In the genomic region with DNA sequence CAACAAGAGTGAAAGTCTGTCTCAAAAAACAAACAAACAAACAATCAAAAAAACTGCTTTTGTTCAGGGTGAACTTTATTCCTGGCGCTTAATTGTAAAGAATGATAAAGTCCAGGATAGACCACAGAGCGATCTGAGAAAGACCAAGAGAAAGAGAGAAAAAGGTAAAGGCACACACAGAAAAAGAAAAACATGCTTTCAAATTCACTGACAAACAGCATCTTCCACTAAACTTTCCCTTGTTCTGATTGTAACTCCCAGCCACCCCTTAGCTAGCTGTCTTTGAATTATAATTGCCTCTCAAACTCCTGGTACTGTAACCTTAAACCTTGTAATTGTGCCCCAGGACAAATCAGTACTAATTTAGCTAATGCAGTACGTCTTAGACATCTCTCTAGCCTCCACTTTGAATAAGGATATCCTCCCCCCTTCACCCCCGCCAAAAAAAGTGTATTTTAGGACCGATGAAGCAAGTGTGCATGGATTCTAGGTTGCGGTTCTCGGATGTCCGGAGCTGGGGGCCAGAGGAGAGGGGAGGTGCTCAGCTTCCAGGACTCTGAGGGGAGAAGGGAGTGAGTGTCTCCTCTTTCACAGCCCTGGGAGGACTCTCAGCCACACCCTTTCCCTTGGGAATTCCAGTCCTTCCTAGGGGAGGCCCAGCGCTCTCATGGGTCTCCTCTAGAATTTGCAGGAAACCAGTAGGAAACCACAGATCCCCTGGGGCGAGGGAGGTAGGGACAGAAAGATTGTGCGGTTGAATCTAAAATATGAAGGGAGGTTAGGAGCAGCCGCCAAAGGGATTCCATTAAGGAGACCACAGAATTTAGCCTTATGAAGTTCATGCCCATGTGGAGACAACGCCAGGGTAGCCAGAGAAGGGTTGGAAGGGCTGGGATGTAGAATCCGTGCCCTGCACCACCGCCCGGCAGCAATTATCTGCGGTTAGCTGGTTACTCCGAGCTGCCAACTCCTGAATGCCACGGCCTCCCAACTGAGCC, we compare ENCODE assay signal across 1 cellular context.
TF ChIP-seq lines count a peak whose summit lies in the region.

No MANE protein-coding gene starts in this region.

TF ChIP-seq in GM23338, 12 proteins besides CTCF, POLR2A, EP300 and RAD21 (continued from another document):
- TF ChIP-seq, protein P1, sequence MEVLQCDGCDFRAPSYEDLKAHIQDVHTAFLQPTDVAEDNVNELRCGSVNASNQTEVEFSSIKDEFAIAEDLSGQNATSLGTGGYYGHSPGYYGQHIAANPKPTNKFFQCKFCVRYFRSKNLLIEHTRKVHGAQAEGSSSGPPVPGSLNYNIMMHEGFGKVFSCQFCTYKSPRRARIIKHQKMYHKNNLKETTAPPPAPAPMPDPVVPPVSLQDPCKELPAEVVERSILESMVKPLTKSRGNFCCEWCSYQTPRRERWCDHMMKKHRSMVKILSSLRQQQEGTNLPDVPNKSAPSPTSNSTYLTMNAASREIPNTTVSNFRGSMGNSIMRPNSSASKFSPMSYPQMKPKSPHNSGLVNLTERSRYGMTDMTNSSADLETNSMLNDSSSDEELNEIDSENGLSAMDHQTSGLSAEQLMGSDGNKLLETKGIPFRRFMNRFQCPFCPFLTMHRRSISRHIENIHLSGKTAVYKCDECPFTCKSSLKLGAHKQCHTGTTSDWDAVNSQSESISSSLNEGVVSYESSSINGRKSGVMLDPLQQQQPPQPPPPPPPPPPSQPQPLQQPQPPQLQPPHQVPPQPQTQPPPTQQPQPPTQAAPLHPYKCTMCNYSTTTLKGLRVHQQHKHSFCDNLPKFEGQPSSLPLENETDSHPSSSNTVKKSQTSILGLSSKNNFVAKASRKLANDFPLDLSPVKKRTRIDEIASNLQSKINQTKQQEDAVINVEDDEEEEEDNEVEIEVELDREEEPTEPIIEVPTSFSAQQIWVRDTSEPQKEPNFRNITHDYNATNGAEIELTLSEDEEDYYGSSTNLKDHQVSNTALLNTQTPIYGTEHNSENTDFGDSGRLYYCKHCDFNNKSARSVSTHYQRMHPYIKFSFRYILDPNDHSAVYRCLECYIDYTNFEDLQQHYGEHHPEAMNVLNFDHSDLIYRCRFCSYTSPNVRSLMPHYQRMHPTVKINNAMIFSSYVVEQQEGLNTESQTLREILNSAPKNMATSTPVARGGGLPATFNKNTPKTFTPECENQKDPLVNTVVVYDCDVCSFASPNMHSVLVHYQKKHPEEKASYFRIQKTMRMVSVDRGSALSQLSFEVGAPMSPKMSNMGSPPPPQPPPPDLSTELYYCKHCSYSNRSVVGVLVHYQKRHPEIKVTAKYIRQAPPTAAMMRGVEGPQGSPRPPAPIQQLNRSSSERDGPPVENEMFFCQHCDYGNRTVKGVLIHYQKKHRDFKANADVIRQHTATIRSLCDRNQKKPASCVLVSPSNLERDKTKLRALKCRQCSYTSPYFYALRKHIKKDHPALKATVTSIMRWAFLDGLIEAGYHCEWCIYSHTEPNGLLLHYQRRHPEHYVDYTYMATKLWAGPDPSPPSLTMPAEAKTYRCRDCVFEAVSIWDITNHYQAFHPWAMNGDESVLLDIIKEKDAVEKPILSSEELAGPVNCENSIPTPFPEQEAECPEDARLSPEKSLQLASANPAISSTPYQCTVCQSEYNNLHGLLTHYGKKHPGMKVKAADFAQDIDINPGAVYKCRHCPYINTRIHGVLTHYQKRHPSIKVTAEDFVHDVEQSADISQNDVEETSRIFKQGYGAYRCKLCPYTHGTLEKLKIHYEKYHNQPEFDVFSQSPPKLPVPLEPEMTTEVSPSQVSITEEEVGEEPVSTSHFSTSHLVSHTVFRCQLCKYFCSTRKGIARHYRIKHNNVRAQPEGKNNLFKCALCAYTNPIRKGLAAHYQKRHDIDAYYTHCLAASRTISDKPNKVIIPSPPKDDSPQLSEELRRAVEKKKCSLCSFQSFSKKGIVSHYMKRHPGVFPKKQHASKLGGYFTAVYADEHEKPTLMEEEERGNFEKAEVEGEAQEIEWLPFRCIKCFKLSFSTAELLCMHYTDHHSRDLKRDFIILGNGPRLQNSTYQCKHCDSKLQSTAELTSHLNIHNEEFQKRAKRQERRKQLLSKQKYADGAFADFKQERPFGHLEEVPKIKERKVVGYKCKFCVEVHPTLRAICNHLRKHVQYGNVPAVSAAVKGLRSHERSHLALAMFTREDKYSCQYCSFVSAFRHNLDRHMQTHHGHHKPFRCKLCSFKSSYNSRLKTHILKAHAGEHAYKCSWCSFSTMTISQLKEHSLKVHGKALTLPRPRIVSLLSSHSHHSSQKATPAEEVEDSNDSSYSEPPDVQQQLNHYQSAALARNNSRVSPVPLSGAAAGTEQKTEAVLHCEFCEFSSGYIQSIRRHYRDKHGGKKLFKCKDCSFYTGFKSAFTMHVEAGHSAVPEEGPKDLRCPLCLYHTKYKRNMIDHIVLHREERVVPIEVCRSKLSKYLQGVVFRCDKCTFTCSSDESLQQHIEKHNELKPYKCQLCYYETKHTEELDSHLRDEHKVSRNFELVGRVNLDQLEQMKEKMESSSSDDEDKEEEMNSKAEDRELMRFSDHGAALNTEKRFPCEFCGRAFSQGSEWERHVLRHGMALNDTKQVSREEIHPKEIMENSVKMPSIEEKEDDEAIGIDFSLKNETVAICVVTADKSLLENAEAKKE (CRISPR knock-in tag; IDR thresholded peaks at IDR 0.05): no peak
- TF ChIP-seq CREB1 (CRISPR knock-in tag; IDR thresholded peaks at IDR 0.05; ENCODE audit: low read depth) (no peak), POLR2AphosphoS5 (IDR thresholded peaks at IDR 0.05; ENCODE audit: low read depth) (no peak), ZNF114 (CRISPR knock-in tag; IDR thresholded peaks at IDR 0.05) (no peak), EZH2 (IDR thresholded peaks at IDR 0.05; ENCODE audit: low read depth, unreplicated experiment) (no peak), JUNB (IDR thresholded peaks at IDR 0.05; ENCODE audit: unreplicated experiment) (no peak), EZH2phosphoT487 (IDR thresholded peaks at IDR 0.05; ENCODE audit: unreplicated experiment) (no peak), NANOG (IDR thresholded peaks at IDR 0.05; ENCODE audit: borderline replicate concordance) (no peak), STAT1 (IDR thresholded peaks at IDR 0.05; ENCODE audit: unreplicated experiment) (no peak)
- TF ChIP-seq, protein P2, sequence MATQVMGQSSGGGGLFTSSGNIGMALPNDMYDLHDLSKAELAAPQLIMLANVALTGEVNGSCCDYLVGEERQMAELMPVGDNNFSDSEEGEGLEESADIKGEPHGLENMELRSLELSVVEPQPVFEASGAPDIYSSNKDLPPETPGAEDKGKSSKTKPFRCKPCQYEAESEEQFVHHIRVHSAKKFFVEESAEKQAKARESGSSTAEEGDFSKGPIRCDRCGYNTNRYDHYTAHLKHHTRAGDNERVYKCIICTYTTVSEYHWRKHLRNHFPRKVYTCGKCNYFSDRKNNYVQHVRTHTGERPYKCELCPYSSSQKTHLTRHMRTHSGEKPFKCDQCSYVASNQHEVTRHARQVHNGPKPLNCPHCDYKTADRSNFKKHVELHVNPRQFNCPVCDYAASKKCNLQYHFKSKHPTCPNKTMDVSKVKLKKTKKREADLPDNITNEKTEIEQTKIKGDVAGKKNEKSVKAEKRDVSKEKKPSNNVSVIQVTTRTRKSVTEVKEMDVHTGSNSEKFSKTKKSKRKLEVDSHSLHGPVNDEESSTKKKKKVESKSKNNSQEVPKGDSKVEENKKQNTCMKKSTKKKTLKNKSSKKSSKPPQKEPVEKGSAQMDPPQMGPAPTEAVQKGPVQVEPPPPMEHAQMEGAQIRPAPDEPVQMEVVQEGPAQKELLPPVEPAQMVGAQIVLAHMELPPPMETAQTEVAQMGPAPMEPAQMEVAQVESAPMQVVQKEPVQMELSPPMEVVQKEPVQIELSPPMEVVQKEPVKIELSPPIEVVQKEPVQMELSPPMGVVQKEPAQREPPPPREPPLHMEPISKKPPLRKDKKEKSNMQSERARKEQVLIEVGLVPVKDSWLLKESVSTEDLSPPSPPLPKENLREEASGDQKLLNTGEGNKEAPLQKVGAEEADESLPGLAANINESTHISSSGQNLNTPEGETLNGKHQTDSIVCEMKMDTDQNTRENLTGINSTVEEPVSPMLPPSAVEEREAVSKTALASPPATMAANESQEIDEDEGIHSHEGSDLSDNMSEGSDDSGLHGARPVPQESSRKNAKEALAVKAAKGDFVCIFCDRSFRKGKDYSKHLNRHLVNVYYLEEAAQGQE (IDR thresholded peaks at IDR 0.05; ENCODE audit: unreplicated experiment): no peak
- TF ChIP-seq, protein P3, sequence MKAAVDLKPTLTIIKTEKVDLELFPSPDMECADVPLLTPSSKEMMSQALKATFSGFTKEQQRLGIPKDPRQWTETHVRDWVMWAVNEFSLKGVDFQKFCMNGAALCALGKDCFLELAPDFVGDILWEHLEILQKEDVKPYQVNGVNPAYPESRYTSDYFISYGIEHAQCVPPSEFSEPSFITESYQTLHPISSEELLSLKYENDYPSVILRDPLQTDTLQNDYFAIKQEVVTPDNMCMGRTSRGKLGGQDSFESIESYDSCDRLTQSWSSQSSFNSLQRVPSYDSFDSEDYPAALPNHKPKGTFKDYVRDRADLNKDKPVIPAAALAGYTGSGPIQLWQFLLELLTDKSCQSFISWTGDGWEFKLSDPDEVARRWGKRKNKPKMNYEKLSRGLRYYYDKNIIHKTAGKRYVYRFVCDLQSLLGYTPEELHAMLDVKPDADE (IDR thresholded peaks at IDR 0.05): no peak
